In genomic region chr20:11255860-11256259, GRCh38 we compare ENCODE assay signal across 35 cellular contexts.
"Had no signal": no experiment of that assay in that cellular context is flagged by ENCODE, and none has a peak within 500 bp of the region (broad histone marks: within the 10 kb centered on the region; RNA-seq: fewer than 3 reads in every experiment).

No MANE protein-coding gene starts in this region.

- H3K4me1 ChIP-seq: ascending aorta had no signal

- H3K36me3 Mint-ChIP-seq: activated CD4-positive, alpha-beta memory T cell treated with anti-CD3 and anti-CD28 coated beads for 36 hours; activated naive CD8-positive, alpha-beta T cell; activated naive CD8-positive, alpha-beta T cell treated with anti-CD3 and anti-CD28 coated beads, Interleukin-2, amount 10 ng/mL, durations not matched to agents 7 days and 5 days had no signal

- H3K27me3 ChIP-seq: ascending aorta, cardiac muscle cell had no signal

- DNase-seq: activated B cell treated with CpG ODN at 0.5 μM for 24 hours; activated CD4-positive, alpha-beta memory T cell treated with anti-CD3 and anti-CD28 coated beads for 36 hours; activated CD4-positive, alpha-beta T cell treated with anti-CD3 and anti-CD28 coated beads for 4 hours; activated CD4-positive, alpha-beta T cell treated with anti-CD3 and anti-CD28 coated beads, Interleukin-2, amount 10 ng/mL, durations not matched to agents 24 days and 14 days; activated CD4-positive, alpha-beta T cell treated with anti-CD3 and anti-CD28 coated beads, Interleukin-2, amount 50 U/mL, for 1 hour; activated CD4-positive, alpha-beta T cell treated with anti-CD3 and anti-CD28 coated beads, Interleukin-2, amount 50 U/mL, for 4 hours; activated CD4-positive, CD25-positive, alpha-beta regulatory T cell treated with anti-CD3 and anti-CD28 coated beads, Interleukin-2, amount 50 U/mL, for 72 hours; activated CD8-positive, alpha-beta memory T cell treated with anti-CD3 and anti-CD28 coated beads, Interleukin-2, amount 50 U/mL, for 4 hours; activated CD8-positive, alpha-beta T cell treated with anti-CD3 and anti-CD28 coated beads for 36 hours; activated effector memory CD4-positive, alpha-beta T cell treated with anti-CD3 and anti-CD28 coated beads, Interleukin-2, amount 50 U/mL, for 16 hours; activated gamma-delta T cell treated with Interleukin-2 at 50 U/mL for 16 hours; activated naive CD4-positive, alpha-beta T cell; activated naive CD4-positive, alpha-beta T cell treated with anti-CD3 and anti-CD28 coated beads for 36 hours; activated naive CD4-positive, alpha-beta T cell treated with anti-CD3 and anti-CD28 coated beads, Interleukin-2, amount 50 U/mL, for 16 hours; activated naive CD8-positive, alpha-beta T cell treated with anti-CD3 and anti-CD28 coated beads, Interleukin-2, amount 10 ng/mL, durations not matched to agents 7 days and 5 days; activated naive CD8-positive, alpha-beta T cell treated with anti-CD3 and anti-CD28 coated beads, Interleukin-2, amount 50 U/mL, for 24 hours; activated T-cell treated with anti-CD3 and anti-CD28 coated beads for 4 hours; activated T-cell treated with anti-CD3 and anti-CD28 coated beads, Interleukin-2, amount 50 U/mL, for 1 hour; activated T-cell treated with anti-CD3 and anti-CD28 coated beads, Interleukin-2, amount 50 U/mL, for 4 hours; activated T-cell treated with anti-CD3 and anti-CD28 coated beads, Interleukin-2, amount 50 U/mL, for 72 hours; amygdala; anterior cingulate cortex; caudate nucleus; cerebellar nuclear complex; T-helper 2 cell; T-helper 9 cell had no signal

- H3K27ac ChIP-seq: ascending aorta, cardiac muscle cell, VCaP had no signal

- H3K9me3 ChIP-seq: ascending aorta had no signal

- H3K27ac Mint-ChIP-seq: activated B cell treated with CpG ODN at 0.5 μM for 24 hours; activated CD4-positive, alpha-beta memory T cell treated with anti-CD3 and anti-CD28 coated beads for 36 hours; activated CD4-positive, alpha-beta T cell treated with anti-CD3 and anti-CD28 coated beads, Interleukin-2, amount 10 ng/mL, durations not matched to agents 24 days and 14 days; activated CD8-positive, alpha-beta T cell treated with anti-CD3 and anti-CD28 coated beads for 36 hours; activated naive CD4-positive, alpha-beta T cell treated with anti-CD3 and anti-CD28 coated beads for 36 hours; activated naive CD8-positive, alpha-beta T cell; activated naive CD8-positive, alpha-beta T cell treated with anti-CD3 and anti-CD28 coated beads, Interleukin-2, amount 10 ng/mL, durations not matched to agents 7 days and 5 days; activated naive CD8-positive, alpha-beta T cell treated with anti-CD3 and anti-CD28 coated beads, Interleukin-2, amount 50 U/mL, for 24 hours; activated T-cell treated with anti-CD3 and anti-CD28 coated beads, Interleukin-2, amount 50 U/mL, for 72 hours; activated T-helper 1 cell treated with anti-CD3 and anti-CD28 coated beads, Interleukin-12 subunit alpha, Interleukin-12 subunit beta, Interleukin-2, Interleukin-4 antibody, amounts not matched to agents 30 ng/mL and 10 ng/mL and 1 ng/mL, durations not matched to agents 14 hours and 24 hours and 36 hours; activated T-helper 17 cell treated with anti-CD3 and anti-CD28 coated beads, Interleukin-2, amount 50 U/mL, for 72 hours; brain; T-helper 1 cell treated with Interleukin-12 subunit alpha and Interleukin-12 subunit beta and Interleukin-4 antibody, amounts not matched to agents 30 μg/mL and 1 μg/mL, for 36 hours; T-helper 2 cell treated with Interferon-gamma antibody and Interleukin-4, amounts not matched to agents 5 μg/mL and 100 μg/mL, for 36 hours had no signal

- ATAC-seq: activated CD8-positive, alpha-beta T cell treated with anti-CD3 and anti-CD28 coated beads for 36 hours; activated naive CD8-positive, alpha-beta T cell treated with anti-CD3 and anti-CD28 coated beads, Interleukin-2, amount 50 U/mL, for 24 hours; activated T-cell treated with anti-CD3 and anti-CD28 coated beads, Interleukin-2, amount 50 U/mL, for 4 hours; activated T-cell treated with anti-CD3 and anti-CD28 coated beads, Interleukin-2, amount 50 U/mL, for 72 hours; activated T-helper 17 cell treated with anti-CD3 and anti-CD28 coated beads, Interleukin-2, amount 50 U/mL, for 72 hours had no signal

- H3K36me3 ChIP-seq: ascending aorta, cardiac muscle cell had no signal

- H3K4me3 ChIP-seq: ascending aorta, cardiac muscle cell had no signal
